21 cellular contexts compared by ENCODE assay signal in the genomic region with DNA sequence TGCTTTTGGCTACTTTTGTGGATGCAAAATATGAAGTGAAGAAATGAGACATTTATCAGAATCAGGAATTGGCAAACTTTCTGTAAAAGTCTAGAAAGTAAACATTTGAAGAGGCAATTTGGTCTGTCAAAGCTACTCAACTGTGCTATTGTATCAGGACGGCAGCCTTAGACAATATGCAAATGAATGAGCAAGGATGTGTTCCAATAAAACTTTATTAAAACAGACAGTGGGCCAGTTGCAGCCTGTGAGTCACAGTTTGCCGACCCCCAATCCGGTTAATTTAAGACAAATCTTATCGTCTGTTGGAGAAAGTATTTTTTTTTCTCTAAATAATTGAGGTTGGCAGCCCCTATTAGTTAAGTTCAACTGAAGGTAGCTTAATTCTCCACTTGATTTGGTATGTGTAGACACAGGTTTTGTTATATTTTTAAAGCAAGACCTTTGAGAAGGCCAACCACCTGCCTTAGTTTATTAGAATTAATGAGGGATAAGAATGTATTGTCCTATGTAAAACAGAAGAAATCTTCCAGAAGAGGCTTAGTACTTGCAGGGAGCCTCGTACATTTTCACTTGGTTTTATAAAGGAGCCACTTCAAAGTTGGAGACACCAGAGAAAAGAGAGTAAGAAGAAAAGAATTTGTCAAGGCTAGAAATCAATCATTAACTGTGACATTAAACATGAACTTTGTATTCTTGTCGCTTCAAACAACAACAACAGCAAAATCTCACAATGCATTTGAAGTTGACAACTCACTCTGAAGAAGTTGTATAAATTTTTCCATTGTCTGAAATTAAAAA.
"Had no signal": no experiment of that assay in that cellular context is flagged by ENCODE, and none has a peak within 500 bp of the region (broad histone marks: within the 10 kb centered on the region; RNA-seq: fewer than 3 reads in every experiment).

No MANE protein-coding gene starts in this region.

- H3K27ac ChIP-seq: breast epithelium, esophagus muscularis mucosa, foreskin keratinocyte, heart left ventricle, skin epidermis, upper lobe of left lung had no signal

- H3K36me3 ChIP-seq: breast epithelium, esophagus muscularis mucosa, heart left ventricle, upper lobe of left lung had no signal

- H3K27me3 ChIP-seq: breast epithelium, esophagus muscularis mucosa, foreskin keratinocyte, heart left ventricle, upper lobe of left lung had no signal

- H3K4me1 ChIP-seq: breast epithelium, esophagus muscularis mucosa, foreskin keratinocyte, heart left ventricle, upper lobe of left lung had no signal

- DNase-seq: activated CD4-positive, alpha-beta T cell treated with anti-CD3 and anti-CD28 coated beads for 36 hours; activated CD4-positive, alpha-beta T cell treated with anti-CD3 and anti-CD28 coated beads, Interleukin-2, amount 50 U/mL, for 4 hours; activated CD4-positive, CD25-positive, alpha-beta regulatory T cell; activated naive CD4-positive, alpha-beta T cell; activated T-cell treated with anti-CD3 and anti-CD28 coated beads for 4 hours; activated T-cell treated with anti-CD3 and anti-CD28 coated beads, Interleukin-2, amount 50 U/mL, for 72 hours; central memory CD4-positive, alpha-beta T cell; endodermal cell; foreskin keratinocyte; heart left ventricle; kidney glomerular epithelial cell; natural killer cell; posterior cingulate gyrus; stimulated activated CD4-positive, alpha-beta T cell treated with anti-CD3 and anti-CD28 coated beads, Interleukin-4, amount 100 ng/mL, for 24 hours; stimulated activated naive CD8-positive, alpha-beta T cell treated with anti-CD3 and anti-CD28 coated beads, Interleukin-15, amount 100 ng/mL, for 72 hours; substantia nigra; T-helper 1 cell; upper lobe of left lung had no signal

- H3K4me3 ChIP-seq: breast epithelium, esophagus muscularis mucosa, heart left ventricle, skin epidermis, upper lobe of left lung had no signal

- H3K9me3 ChIP-seq: breast epithelium, esophagus muscularis mucosa, heart left ventricle, upper lobe of left lung had no signal
